ENCODE assay signal across 8 cellular contexts in genomic region chr5:131164161-131164930, GRCh38. TPM values are rescaled to one million over a fixed set of nuclear protein-coding genes. Genes with fewer than 3 reads are reported as not detected.
DNase-seq lines count a peak whose midpoint lies in the region; ATAC-seq and TF ChIP-seq lines count a peak whose summit lies in the region.

No MANE protein-coding gene starts in this region.

- 0% methylated on average over 53 to 57 of the region's 57 CpGs for WGBS in adipose tissue, 3 donors
- whole genome bisulfite sequencing in heart left ventricle, 4 donors = 0 to 1% (median 1%) methylated on average over 28 to 57 of the region's 57 CpGs

- H3K9me2 ChIP-seq in GM23338 (ENCODE audit: insufficient read depth) = no peaks in the 10 kb centered on the region
- no peaks in the 10 kb centered on the region for H3K9me2 ChIP-seq in Karpas-422 (replicated peaks; ENCODE audit: insufficient read depth, low read length)

- peak overlapping the region; percentile 99 for H3K4me3 Mint-ChIP-seq in GM23338

- intact Hi-C loops in heart left ventricle (cut with DNase I) (loop anchor here in 9 of 10 donors (2.0 to 10.0 kb wide), 5 partner anchors 98 to 253 kb away; partner anchors contain the start of gene CDC42SE2 (in 3 of the 9)), posterior cingulate gyrus (cut with DNase I) (loop anchor here (2.0 kb wide), 1 partner anchor 100 kb away; the partner anchor contains the start of gene CDC42SE2), upper lobe of right lung (cut with DNase I) (no loop called here)

- no peaks in the 10 kb centered on the region for H3K9me3 Mint-ChIP-seq in GM23338

- no peaks in the 10 kb centered on the region for H3F3A ChIP-seq in GM23338 (replicated peaks; ENCODE audit: low read depth)

- peaks cover 9% of the 10 kb centered on the region; the same call in 1 of the 2 replicates for H4K20me1 ChIP-seq in GM23338 (replicated peaks; ENCODE audit: insufficient read depth)
- H4K20me1 ChIP-seq in Karpas-422 (ENCODE audit: insufficient read depth, low read depth, low read length) = peaks cover 4% of the 10 kb centered on the region; the same call in 1 of the 2 replicates

- no peak for TF ChIP-seq POLR2A in heart left ventricle (IDR thresholded peaks at IDR 0.05)

- peak overlapping the region; percentile 98 for H3K27ac Mint-ChIP-seq in GM23338

- peak overlapping the region; percentile 86 for H3K4me2 ChIP-seq in GM23338
- peak overlapping the region; percentile 89 for H3K4me2 ChIP-seq in Karpas-422 (ENCODE audit: low read depth, low read length, poor library complexity, severe bottlenecking)

- peaks cover 24% of the 10 kb centered on the region for H3K4me1 Mint-ChIP-seq in GM23338

- H3K36me3 Mint-ChIP-seq in GM23338 (ENCODE audit: low read depth) = peaks cover 49% of the 10 kb centered on the region

- peaks cover 12% of the 10 kb centered on the region for H3K27me3 Mint-ChIP-seq in GM23338 (ENCODE audit: insufficient read depth, low read depth, poor library complexity)

- DNase-seq in GDM1 (lab: John Stamatoyannopoulos, UW) (peak; percentile 52), GM23338 (ENCODE audit: low spot score) (peak; percentile 75), Karpas-422 (peak; percentile 90), SW480 (ENCODE audit: low spot score) (peak; percentile 80), heart left ventricle (peak; percentile 50 to 86 (median 63)), posterior cingulate gyrus (peak; percentile 41 to 94 (median 61)), upper lobe of right lung (peak; percentile 86)

- TF ChIP-seq CTCF in GM23338 (conservative IDR thresholded peaks at IDR 0.05; ENCODE audit: low read depth in 2 of 2) (no peak), heart left ventricle (IDR thresholded peaks at IDR 0.05) (peak in 2 of 12 donors; percentile 15 to 26), upper lobe of right lung (IDR thresholded peaks at IDR 0.05) (peak; percentile 19)

- H3K36me3 ChIP-seq in GM23338 (ENCODE audit: insufficient read depth) (peaks cover 31% of the 10 kb centered on the region), Karpas-422 (ENCODE audit: insufficient read depth, low read length) (peaks cover 37% of the 10 kb centered on the region), heart left ventricle (peaks cover 0 to 37% (median 33%) of the 10 kb centered on the region in 9 donors), upper lobe of right lung (peaks cover 34% of the 10 kb centered on the region)

- H2AFZ ChIP-seq in GM23338 (peak overlapping the region; percentile 74), Karpas-422 (ENCODE audit: low read length) (no peak overlapping the region)

- no peaks in the 10 kb centered on the region for H3K27me3 ChIP-seq in GM23338 (ENCODE audit: insufficient read depth)
- no peaks in the 10 kb centered on the region for H3K27me3 ChIP-seq in Karpas-422 (ENCODE audit: low read length)
- H3K27me3 ChIP-seq in heart left ventricle = no peaks in the 10 kb centered on the region
- no peaks in the 10 kb centered on the region for H3K27me3 ChIP-seq in upper lobe of right lung

- ATAC-seq in GM23338 = peak; percentile 82
- peak; percentile 39 to 85 (median 75) for ATAC-seq in heart left ventricle
- peak; percentile 88 for ATAC-seq in upper lobe of right lung

- H3K27ac ChIP-seq in GM23338 (ENCODE audit: low read depth) = peak overlapping the region; percentile 87
- H3K27ac ChIP-seq in Karpas-422 (ENCODE audit: low read length) = peak overlapping the region; percentile 69
- H3K27ac ChIP-seq in adipose tissue (ENCODE audit: low read depth, low read length) = peak overlapping the region; percentile 21
- H3K27ac ChIP-seq in heart left ventricle = peak overlapping the region; percentile 83 to 98 (median 94)
- H3K27ac ChIP-seq in upper lobe of right lung = peak overlapping the region; percentile 94

- peak overlapping the region; percentile 88 for H3K9ac ChIP-seq in Karpas-422 (ENCODE audit: low read length)

- no peaks in the 10 kb centered on the region for H3K9me3 ChIP-seq in Karpas-422 (ENCODE audit: low read length)
- H3K9me3 ChIP-seq in heart left ventricle = no peaks in the 10 kb centered on the region
- H3K9me3 ChIP-seq in upper lobe of right lung = no peaks in the 10 kb centered on the region

- H3K4me3 ChIP-seq in GM23338 (peak overlapping the region; percentile 84), Karpas-422 (ENCODE audit: low read length) (peak overlapping the region; percentile 78), heart left ventricle (peak overlapping the region; percentile 72 to 97 (median 88)), upper lobe of right lung (peak overlapping the region; percentile 92)

- H3K4me1 ChIP-seq in GM23338 (ENCODE audit: insufficient read depth) (peaks cover 13% of the 10 kb centered on the region), Karpas-422 (ENCODE audit: low read length) (peaks cover 19% of the 10 kb centered on the region), heart left ventricle (peaks cover 0 to 23% (median 12%) of the 10 kb centered on the region in 12 donors), upper lobe of right lung (peaks cover 13% of the 10 kb centered on the region)

- peaks cover 43% of the 10 kb centered on the region for H3K79me2 ChIP-seq in GM23338 (replicated peaks; ENCODE audit: insufficient read depth)
- H3K79me2 ChIP-seq in Karpas-422 (ENCODE audit: low read length) = peaks cover 49% of the 10 kb centered on the region

TF ChIP-seq in GM23338, 12 proteins besides CTCF, POLR2A, EP300 and RAD21 (continues in another document):
- TF ChIP-seq EZH2 (IDR thresholded peaks at IDR 0.05; ENCODE audit: low read depth, unreplicated experiment) = no peak

RNA-seq across cellular contexts. Expression of gene HINT1, which starts 0.7 kb away (rescaled TPM):
- 165 and 171 TPM in 2 replicates for total RNA-seq in GM23338 (2014; rRNA removed; shearing (Covaris generic))
- polyA plus RNA-seq in GM23338 (2016; fragmentation: Nextera tagmentation; extraction: Ambion mirVana) (608 and 687 TPM in 2 replicates), adipose tissue (100 to 1,000 TPM; 130 to 265 (median 218) TPM), heart left ventricle (100 to 1,000 TPM; 133 to 286 TPM)
- 220 and 522 TPM in 2 replicates for total RNA-seq in Karpas-422 (2014; rRNA removed; shearing (Covaris generic); ENCODE audit: low replicate concordance)
- total RNA-seq in heart left ventricle (100 to 1,000 TPM in 8 of 9 donors, 10 to 100 TPM in 1; 76.8 to 165 (median 148) TPM), upper lobe of right lung (147 TPM)

RNA-seq across cellular contexts. Expression of gene LYRM7, which starts 6.4 kb away (rescaled TPM):
- 11.3 and 38.4 TPM in 2 replicates for total RNA-seq in GM23338 (2014; rRNA removed; shearing (Covaris generic))
- polyA plus RNA-seq in GM23338 (2016; fragmentation: Nextera tagmentation; extraction: Ambion mirVana) (24.2 and 34.8 TPM in 2 replicates), adipose tissue (1 to 10 TPM; 2.0 to 6.6 (median 4.6) TPM), heart left ventricle (10 to 100 TPM; 11.9 to 14.0 TPM)
- total RNA-seq in Karpas-422 (2014; rRNA removed; shearing (Covaris generic); ENCODE audit: low replicate concordance) = 18.8 and 28.4 TPM in 2 replicates
- total RNA-seq in heart left ventricle (10 to 100 TPM; 11.8 to 27.1 (median 20.3) TPM), upper lobe of right lung (6.0 TPM)

Comparison
In these comparisons a context has a peak if more than half of its experiments do, and no peak if none do; other contexts are left out.
1. Peak in every context shown above with its lines: DNase-seq, ATAC-seq, H3K4me3 ChIP-seq and H3K27ac ChIP-seq.
2. H3K27ac ChIP-seq: peak in every context shown above with its lines; median percentile 94 in heart left ventricle; 94 in upper lobe of right lung; 87 in GM23338; 69 in Karpas-422; 21 in adipose tissue.